8 cellular contexts compared by ENCODE assay signal in the genomic region with DNA sequence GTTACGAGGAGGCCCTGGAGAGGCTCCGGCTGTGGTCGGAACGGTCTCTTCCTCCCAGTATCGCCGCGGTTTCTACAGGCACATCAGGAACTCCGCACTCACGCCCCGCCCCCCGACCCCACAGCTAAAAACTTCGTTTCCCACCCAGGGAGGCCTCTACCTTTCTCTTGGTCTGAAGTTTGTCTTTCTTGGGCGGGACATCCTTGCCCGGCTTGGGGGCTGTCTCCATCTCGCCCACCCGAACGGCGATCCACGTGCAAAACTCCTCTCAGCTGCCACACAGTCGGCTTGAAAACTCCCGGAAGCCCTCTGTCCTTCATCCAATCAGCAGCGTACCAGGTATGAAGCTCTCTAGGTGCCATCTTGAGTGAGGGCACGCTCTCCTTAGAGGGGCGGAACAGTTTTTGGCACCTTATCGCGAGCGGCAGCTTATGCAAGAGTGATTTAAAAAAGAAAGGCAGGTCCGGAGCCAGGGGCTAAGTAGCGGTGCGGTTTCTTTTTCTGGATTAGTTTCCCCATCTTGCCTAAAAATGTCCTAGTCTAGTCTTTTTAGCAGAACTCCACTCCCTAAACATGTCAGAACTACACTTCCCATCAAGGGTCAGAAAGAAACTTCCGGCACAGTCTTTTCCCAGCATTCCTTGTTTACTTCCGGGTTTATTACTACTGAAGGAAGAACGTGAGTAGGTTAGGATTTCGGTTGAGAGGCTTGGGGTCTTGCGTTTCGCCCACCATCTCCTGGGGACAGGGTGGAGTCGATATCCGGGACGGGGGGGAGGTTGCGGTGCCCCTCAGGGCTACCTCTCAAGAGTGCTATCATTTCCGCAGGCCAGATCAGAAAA. TPM values are rescaled to one million over a fixed set of nuclear protein-coding genes. Genes with fewer than 3 reads are reported as not detected.
DNase-seq lines count a peak whose midpoint lies in the region; ATAC-seq and TF ChIP-seq lines count a peak whose summit lies in the region.

Gene PFDN6 (plus strand): TSS at position 660 of the 842 bp plus-strand sequence. CDS start 256 bp downstream, outside the sequence.
Gene WDR46 (minus strand): TSS at position 298 of the 842 bp plus-strand sequence. CDS start 69 bp downstream, at position 229.

- peaks cover 45% of the 10 kb centered on the region for H3K4me1 Mint-ChIP-seq in CD4-positive, alpha-beta T cell (ENCODE audit: low read depth)

- no peak for TF ChIP-seq POLR2A in right lobe of liver (IDR thresholded peaks at IDR 0.05)

- H3K36me3 ChIP-seq in duodenal mucosa (ENCODE audit: control insufficient read depth in 1 of 2, insufficient read depth in 2 of 2, low read length in 2 of 2) = peaks cover 25 to 51% of the 10 kb centered on the region in 2 donors
- H3K36me3 ChIP-seq in right lobe of liver = peaks cover 0 to 51% (median 12%) of the 10 kb centered on the region in 4 donors

- peak within 1 kb of the TSS; percentile 97 for H3K4me3 Mint-ChIP-seq in CD4-positive, alpha-beta T cell

- no peaks in the 10 kb centered on the region for H3K27me3 Mint-ChIP-seq in CD4-positive, alpha-beta T cell

- peak within 1 kb of the TSS; percentile 71 for H3K27ac ChIP-seq in CD4-positive, alpha-beta T cell (ENCODE audit: low read depth, low read length)
- H3K27ac ChIP-seq in duodenal mucosa (ENCODE audit: low read depth, low read length) = no peak within 1 kb of the TSS
- peak within 1 kb of the TSS; percentile 67 to 72 (median 69) for H3K27ac ChIP-seq in right lobe of liver

- TF ChIP-seq CTCF in CD4-positive, alpha-beta T cell (IDR thresholded peaks at IDR 0.05) = no peak
- TF ChIP-seq CTCF in right lobe of liver (IDR thresholded peaks at IDR 0.05) = no peak

- no peaks in the 10 kb centered on the region for H3K9me3 Mint-ChIP-seq in CD4-positive, alpha-beta T cell

- H3K36me3 Mint-ChIP-seq in CD4-positive, alpha-beta T cell (ENCODE audit: low read depth) = peaks cover 75% of the 10 kb centered on the region

- intact Hi-C loops in CD4-positive, alpha-beta T cell (cut with DNase I, micrococcal nuclease) = loop anchor here (1.0 kb wide), 4 partner anchors 9 to 18 kb away; partner anchors contain the start of genes VPS52 (in 2 of the 2), B3GALT4 (in 1 of the 2) and RGL2 (in 1 of the 2)
- intact Hi-C loops in right lobe of liver (cut with DNase I) = no loop called here

- H3K9ac ChIP-seq in duodenal mucosa (ENCODE audit: low read depth in 1 of 2, low read length in 2 of 2) = peak within 1 kb of the TSS; percentile 81 to 91

- under 1% methylated on average over 38 of the region's 41 CpGs for WGBS in right lobe of liver (ENCODE audit: insufficient coverage, low coverage, low lambda C conversion rate, missing lambda C conversion rate)

- CTCF ChIA-PET in CD4-positive, alpha-beta T cell (lab: Charles Lee) = interaction anchor here (0.6 to 2.1 kb wide), 7 partner anchors 10 to 321 kb away, joined by 3 to 14 read pairs (median 4); partner anchors contain the start of genes B3GALT4, RPS18, VPS52 and ZBTB22

- no peaks in the 10 kb centered on the region for H3K27me3 ChIP-seq in CD4-positive, alpha-beta T cell (ENCODE audit: control insufficient read depth, insufficient read depth, low read length)
- H3K27me3 ChIP-seq in duodenal mucosa (ENCODE audit: control insufficient read depth in 1 of 2, insufficient read depth in 2 of 2, low read length in 2 of 2) (no peaks in the 10 kb centered on the region), right lobe of liver (no peaks in the 10 kb centered on the region)

- H3K4me3 ChIP-seq in duodenal mucosa (ENCODE audit: low read depth in 1 of 2, low read length in 2 of 2) (peak within 1 kb of the TSS; percentile 88 to 94), right lobe of liver (peak within 1 kb of the TSS; percentile 79 to 94 (median 91))

- no peaks in the 10 kb centered on the region for H3K9me3 ChIP-seq in CD4-positive, alpha-beta T cell (ENCODE audit: control insufficient read depth, low read length)
- H3K9me3 ChIP-seq in duodenal mucosa (ENCODE audit: control insufficient read depth in 1 of 2, low read length in 2 of 2) (no peaks in the 10 kb centered on the region), right lobe of liver (no peaks in the 10 kb centered on the region)

- H3K4me1 ChIP-seq in duodenal mucosa (ENCODE audit: control insufficient read depth in 1 of 2, insufficient read depth in 2 of 2, low read length in 2 of 2) (peaks cover 18 to 21% of the 10 kb centered on the region in 2 donors), right lobe of liver (peaks cover 0 to 16% (median 8%) of the 10 kb centered on the region in 4 donors)

- POLR2A ChIA-PET in CD4-positive, alpha-beta T cell (lab: Charles Lee) = interaction anchor here (0.7 to 5.0 kb wide), 20 partner anchors 8 to 1599 kb away, joined by 3 to 105 read pairs (median 5); partner anchors contain the start of genes B3GALT4, CUTA, RGL2 and RPS18

- DNase-seq in CD4-positive, alpha-beta T cell = peak; percentile 62 to 78 (median 68)
- DNase-seq in NCI-H748 (lab: John Stamatoyannopoulos, UW; ENCODE audit: unreplicated experiment) (peak; percentile 91), right lobe of liver (peak; percentile 71 to 89 (median 73))
- DNase-seq in activated CD4-positive, alpha-beta T cell treated with anti-CD3 and anti-CD28 coated beads, Interleukin-2, amount 50 U/mL, for 24 hours (ENCODE audit: low read depth in 1 of 2, low spot score in 1 of 2) = peak; percentile 62 to 75
- peak in 2 of 3 donors; percentile 40 to 48 for DNase-seq in stimulated activated CD4-positive, alpha-beta T cell treated with anti-CD3 and anti-CD28 coated beads, TNF-alpha, amount 100 ng/mL, for 1 hour (ENCODE audit: low read depth in 3 of 3, low spot score in 1 of 3)

- H3K27ac Mint-ChIP-seq in CD4-positive, alpha-beta T cell = peak within 1 kb of the TSS; percentile 83

- peak; percentile 97 for ATAC-seq in CD4-positive, alpha-beta T cell (ENCODE audit: poor library complexity)
- peak; percentile 71 for ATAC-seq in GM19397 (IDR thresholded peaks at IDR 0.05; ENCODE audit: unreplicated experiment)
- peak; percentile 70 for ATAC-seq in HG03565 (IDR thresholded peaks at IDR 0.05; ENCODE audit: unreplicated experiment)
- peak; percentile 95 to 97 (median 96) for ATAC-seq in right lobe of liver

RNA-seq across cellular contexts. Expression of gene PFDN6, which starts in this region (rescaled TPM):
- total RNA-seq in CD4-positive, alpha-beta T cell = 10 to 100 TPM in 1 of 2 experiments, 1 to 10 TPM in 1; 9.7 to 11.7 TPM
- 10 to 100 TPM; 23.8 to 35.2 (median 27.5) TPM for total RNA-seq in right lobe of liver

RNA-seq across cellular contexts. Expression of gene WDR46, which starts in this region (rescaled TPM):
- 10 to 100 TPM; 13.6 to 15.8 TPM for total RNA-seq in CD4-positive, alpha-beta T cell
- 10 to 100 TPM; 13.1 to 35.2 (median 23.9) TPM for total RNA-seq in right lobe of liver

Comparison
In these comparisons a context has a peak if more than half of its experiments do, and no peak if none do; other contexts are left out.
1. intact Hi-C loops: an anchor here in CD4-positive, alpha-beta T cell (1.0 kb wide); none called in right lobe of liver.